In genomic region chr12:116284401-116284800, GRCh38 we compare ENCODE assay signal across 1 cellular context.
TF ChIP-seq lines count a peak whose summit lies in the region.

No MANE protein-coding gene starts in this region.

TF ChIP-seq in K562, 482 proteins besides CTCF, POLR2A, EP300 and RAD21 (continued from another document):
- no peak for TF ChIP-seq NR0B1 (IDR thresholded peaks at IDR 0.05; ENCODE audit: partially characterized antibody)
- TF ChIP-seq, protein P1, sequence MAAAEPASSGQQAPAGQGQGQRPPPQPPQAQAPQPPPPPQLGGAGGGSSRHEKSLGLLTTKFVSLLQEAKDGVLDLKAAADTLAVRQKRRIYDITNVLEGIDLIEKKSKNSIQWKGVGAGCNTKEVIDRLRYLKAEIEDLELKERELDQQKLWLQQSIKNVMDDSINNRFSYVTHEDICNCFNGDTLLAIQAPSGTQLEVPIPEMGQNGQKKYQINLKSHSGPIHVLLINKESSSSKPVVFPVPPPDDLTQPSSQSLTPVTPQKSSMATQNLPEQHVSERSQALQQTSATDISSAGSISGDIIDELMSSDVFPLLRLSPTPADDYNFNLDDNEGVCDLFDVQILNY (CRISPR knock-in tag; IDR thresholded peaks at IDR 0.05): no peak
